ENCODE assay signal across 17 cellular contexts in genomic region chr13:94661396-94661795, GRCh38. TPM values are rescaled to one million over a fixed set of nuclear protein-coding genes. Genes with fewer than 3 reads are reported as not detected.
"Had no signal": no experiment of that assay in that cellular context is flagged by ENCODE, and none has a peak within 500 bp of the region (broad histone marks: within the 10 kb centered on the region; RNA-seq: fewer than 3 reads in every experiment).

No MANE protein-coding gene starts in this region.

- DNase-seq: activated CD4-positive, alpha-beta T cell treated with anti-CD3 and anti-CD28 coated beads for 4 hours; activated effector memory CD4-positive, alpha-beta T cell treated with Interleukin-2 at 50 U/mL for 16 hours; activated T-cell treated with anti-CD3 and anti-CD28 coated beads, Interleukin-2, amount 50 U/mL, for 4 hours; adrenal gland; mesendoderm; ovary; stimulated activated CD4-positive, alpha-beta T cell treated with anti-CD3 and anti-CD28 coated beads, Interleukin-12 subunit alpha, Interleukin-12 subunit beta, amount 100 ng/mL, for 4 hours; stimulated activated CD4-positive, alpha-beta T cell treated with anti-CD3 and anti-CD28 coated beads, Interleukin-2, amount 100 ng/mL, for 24 hours; stomach; testis had no signal

- H3K4me1 ChIP-seq: adrenal gland, testis had no signal

- H3K9me3 ChIP-seq: adrenal gland, ovary, stomach, testis had no signal

- H3K4me3 ChIP-seq: adrenal gland, cardiac muscle cell, ovary, stomach, testis had no signal

- H3K36me3 ChIP-seq: adrenal gland, cardiac muscle cell, ovary, stomach had no signal

- H3K27me3 ChIP-seq: ovary, testis had no signal

- H3K27ac ChIP-seq: adrenal gland, cardiac muscle cell, ovary, stomach, testis had no signal

RNA-seq across cellular contexts. Expression of gene SOX21, which starts 50.9 kb away (rescaled TPM):
- total RNA-seq: activated CD8-positive, alpha-beta T cell treated with anti-CD3 and anti-CD28 coated beads for 36 hours; activated T-cell treated with anti-CD3 and anti-CD28 coated beads, Interleukin-2, amount 50 U/mL, for 4 hours; adrenal gland; cardiac muscle cell; kidney epithelial cell; liver; ovary; renal cortical epithelial cell; T-helper 1 cell treated with Interleukin-12 subunit alpha and Interleukin-12 subunit beta and Interleukin-4 antibody, amounts not matched to agents 30 ng/mL and 1 ng/mL, for 36 hours; ureter had no signal
- polyA plus RNA-seq: adrenal gland, cardiac muscle cell, liver had no signal
